Comparison of ENCODE assay signal across 1 cellular context in genomic region chr2:60880633-60880987, GRCh38.
A peak's percentile ranks its signal among the peaks of the same experiment; 100 is the strongest.
TF ChIP-seq lines count a peak whose summit lies in the region.

No MANE protein-coding gene starts in this region.

TF ChIP-seq in K562, 482 proteins besides CTCF, POLR2A, EP300 and RAD21 (continued from another document):
- TF ChIP-seq ZBTB40 (IDR thresholded peaks at IDR 0.05) (0 out of 2 replicates have a peak, but pooled peaks have one; percentile 9), ZBTB40 (CRISPR knock-in tag; IDR thresholded peaks at IDR 0.05) (no peak), TAF1 (IDR thresholded peaks at IDR 0.05; ENCODE audit: control insufficient read depth, extremely low read depth, insufficient read depth, low read length, severe bottlenecking) (no peak), ZKSCAN1 (IDR thresholded peaks at IDR 0.05; ENCODE audit: low read depth, low read length) (no peak), ARID4B (CRISPR knock-in tag; IDR thresholded peaks at IDR 0.05) (no peak), ZNF639 (CRISPR knock-in tag; conservative IDR thresholded peaks at IDR 0.05 in 1 of 2, IDR thresholded peaks at IDR 0.05 in 1 of 2) (no peak)
